16 cellular contexts compared by ENCODE assay signal in genomic region chr16:84988328-84989080, GRCh38. TPM values are rescaled to one million over a fixed set of nuclear protein-coding genes. Genes with fewer than 3 reads are reported as not detected.
DNase-seq lines count a peak whose midpoint lies in the region; ATAC-seq, FAIRE-seq and TF ChIP-seq lines count a peak whose summit lies in the region.
"Had no signal": no experiment of that assay in that cellular context is flagged by ENCODE, and none has a peak within 500 bp of the region (broad histone marks: within the 10 kb centered on the region; RNA-seq: fewer than 3 reads in every experiment).

No MANE protein-coding gene starts in this region.

- intact Hi-C loops in lower leg skin (cut with DNase I; ENCODE audit: low total_unique reads), result no loop called here

- POLR2A ChIA-PET in A549 (lab: Yijun Ruan, JAX), result no interaction called here

- ATAC-seq in A549, result peak; percentile 25 to 51; a peak in 3 of 6 replicates
- ATAC-seq: effector memory CD8-positive, alpha-beta T cell; stimulated activated memory B cell treated with anti-CD40 and anti-IgM and Interleukin-4, amounts not matched to agents 10 μg/mL and 1 μg/mL and 100 μg/mL, for 72 hours had no signal

- no peak for DNase-seq in A549 (ENCODE audit: low read depth in 1 of 2, low spot score in 1 of 2)
- DNase-seq in NB4 (ENCODE audit: low read depth), result no peak
- no peak for DNase-seq in HPDE6-E6E7 (ENCODE audit: extremely low spot score)
- no peak for DNase-seq in SIG-M5 (lab: John Stamatoyannopoulos, UW)
- DNase-seq in lower leg skin (ENCODE audit: low spot score in 2 of 2), result no peak
- DNase-seq: activated CD4-positive, alpha-beta T cell treated with anti-CD3 and anti-CD28 coated beads for 1 hour; activated naive CD4-positive, alpha-beta T cell treated with anti-CD3 and anti-CD28 coated beads, Interleukin-2, amount 50 U/mL, for 16 hours; activated T-cell treated with anti-CD3 and anti-CD28 coated beads, Interleukin-2, amount 50 U/mL, for 48 hours; effector memory CD8-positive, alpha-beta T cell; natural killer cell; NCI-H1417; NCI-H524 had no signal

- peak overlapping the region in 1 of 2 experiments; percentile 29; a peak in 2 of 6 replicates for H3K27ac ChIP-seq in A549
- peak overlapping the region; percentile 14 for H3K27ac ChIP-seq in cingulate gyrus (ENCODE audit: low read depth, low read length)
- H3K27ac ChIP-seq: thoracic aorta had no signal

- FAIRE-seq in A549 (lab: Jason Lieb, UNC), result no peak

- WGBS in A549 (ENCODE audit: missing lambda C conversion rate), result 89% methylated on average over 16 of the region's 16 CpGs
- 83 to 85% methylated on average over 16 of the region's 16 CpGs for WGBS in lower leg skin, 2 donors

- CTCF ChIA-PET in A549 (lab: Yijun Ruan, JAX), result interaction anchor here (1.0 to 3.7 kb wide), 4 partner anchors 11 to 37 kb away, joined by 3 to 17 read pairs (median 7); no protein-coding TSS in a partner anchor

- no peak for TF ChIP-seq EP300 in A549 (IDR thresholded peaks at IDR 0.05)

- TF ChIP-seq POLR2A in A549 (IDR thresholded peaks at IDR 0.05; ENCODE audit: low read length), result no peak
- no peak for TF ChIP-seq POLR2A in NB4 (IDR thresholded peaks at IDR 0.05; ENCODE audit: extremely low read depth, insufficient read length)
- no peak for TF ChIP-seq POLR2A in lower leg skin (IDR thresholded peaks at IDR 0.05)

- no peak for TF ChIP-seq CTCF in A549 (IDR thresholded peaks at IDR 0.05)
- peak; percentile 19 for TF ChIP-seq CTCF in NB4 (IDR thresholded peaks at IDR 0.05; ENCODE audit: low read depth, low read length)
- TF ChIP-seq CTCF in lower leg skin (IDR thresholded peaks at IDR 0.05), result no peak

- no peak for TF ChIP-seq RAD21 in A549 (conservative IDR thresholded peaks at IDR 0.05 in 1 of 2, IDR thresholded peaks at IDR 0.05 in 1 of 2)

- H3K4me3 ChIP-seq in A549 (no peak overlapping the region), NB4 (ENCODE audit: low read depth, low read length) (no peak overlapping the region), lower leg skin (ENCODE audit: low read depth, poor library complexity, severe bottlenecking) (no peak overlapping the region)
- H3K4me3 ChIP-seq: BLaER1 treated with 17β-estradiol and CSF1 and Interleukin-3, amounts not matched to agents 10 nM and 100 nM; thoracic aorta had no signal

- no peak overlapping the region for H3K4me2 ChIP-seq in A549
- H3K4me2 ChIP-seq: BLaER1 treated with 17β-estradiol and CSF1 and Interleukin-3, amounts not matched to agents 10 nM and 100 nM had no signal

- H3K9me3 ChIP-seq in A549, result no peaks in the 10 kb centered on the region
- H3K9me3 ChIP-seq: BLaER1 treated with 17β-estradiol and CSF1 and Interleukin-3, amounts not matched to agents 10 nM and 100 nM; thoracic aorta had no signal

- peaks cover 30% of the 10 kb centered on the region for H3K4me1 ChIP-seq in A549

TF ChIP-seq in A549, 52 proteins besides CTCF, POLR2A, EP300 and RAD21:
- no peak for TF ChIP-seq ELK1 (IDR thresholded peaks at IDR 0.05; ENCODE audit: low read depth, low read length)
- TF ChIP-seq ESRRA (IDR thresholded peaks at IDR 0.05; ENCODE audit: borderline replicate concordance, low read length), result no peak
- TF ChIP-seq HOXB13 (CRISPR knock-in tag; IDR thresholded peaks at IDR 0.05; ENCODE audit: low read depth), result no peak
- TF ChIP-seq RCOR1 (IDR thresholded peaks at IDR 0.05; ENCODE audit: low read depth, low read length), result no peak
- TF ChIP-seq CBX8 (IDR thresholded peaks at IDR 0.05), result no peak
- TF ChIP-seq ATOH8 (CRISPR knock-in tag; IDR thresholded peaks at IDR 0.05; ENCODE audit: low read depth), result no peak
- no peak for TF ChIP-seq JUNB (IDR thresholded peaks at IDR 0.05)
- no peak for TF ChIP-seq POLR2AphosphoS2 (conservative IDR thresholded peaks at IDR 0.05; ENCODE audit: low read length)
- no peak for TF ChIP-seq ZFP36 (IDR thresholded peaks at IDR 0.05; ENCODE audit: borderline replicate concordance, partially characterized antibody)
- TF ChIP-seq ZC3H11A (IDR thresholded peaks at IDR 0.05), result no peak
- no peak for TF ChIP-seq TFCP2L1 (CRISPR knock-in tag; IDR thresholded peaks at IDR 0.05)
- no peak for TF ChIP-seq BCL3 (IDR thresholded peaks at IDR 0.05)
- TF ChIP-seq HOXA7 (CRISPR knock-in tag; IDR thresholded peaks at IDR 0.05), result no peak
- TF ChIP-seq USF2 (IDR thresholded peaks at IDR 0.05), result no peak
- TF ChIP-seq KDM1A (IDR thresholded peaks at IDR 0.05; ENCODE audit: low read depth), result no peak
- TF ChIP-seq GATA3 (IDR thresholded peaks at IDR 0.05; ENCODE audit: borderline replicate concordance), result no peak
- TF ChIP-seq CHD2 (IDR thresholded peaks at IDR 0.05; ENCODE audit: low read length, partially characterized antibody), result no peak
- TF ChIP-seq JUN (IDR thresholded peaks at IDR 0.05), result no peak
- no peak for TF ChIP-seq MAZ (IDR thresholded peaks at IDR 0.05; ENCODE audit: borderline replicate concordance, low read depth, low read length)
- no peak for TF ChIP-seq RNF2 (IDR thresholded peaks at IDR 0.05; ENCODE audit: borderline replicate concordance, low read depth)
TF ChIP-seq in A549: peak in this region for 0.

RNA-seq across cellular contexts. Expression of gene ZDHHC7, which starts 22.8 kb away (rescaled TPM):
- polyA plus RNA-seq in A549 (2011; rRNA removed), result 58.0 and 88.6 TPM in 2 replicates
- 65.9 and 68.3 TPM in 2 replicates for polyA plus RNA-seq in A549 (2012; cell fraction: cytosol; rRNA removed)
- 54.7 and 55.5 TPM in 2 replicates for polyA plus RNA-seq in A549 (2012; cell fraction: nucleus; rRNA removed)
- polyA plus RNA-seq in A549 (2017; fragmentation: RNase III; extraction: RNeasy Plus Mini Kit Qiagen cat#74134 plus additional on column Dnase treatment), result 39.4 to 43.7 TPM (median 42.3 TPM) in 3 replicates
- 70.3 and 80.3 TPM in 2 replicates for polyA minus RNA-seq in A549 (2011; rRNA and poly(A)+ RNA removed)
- total RNA-seq in lower leg skin, result 10 to 100 TPM; 39.7 to 56.5 (median 47.3) TPM

RNA-seq across cellular contexts. Expression of gene KIAA0513, which starts 39.1 kb away (rescaled TPM):
- polyA plus RNA-seq in A549 (2011; rRNA removed) (1.5 and 1.8 TPM in 2 replicates), A549 (2017; fragmentation: RNase III; extraction: RNeasy Plus Mini Kit Qiagen cat#74134 plus additional on column Dnase treatment) (1.7 to 2.3 TPM (median 1.8 TPM) in 3 replicates)
- polyA plus RNA-seq in A549 (2012; cell fraction: cytosol; rRNA removed), result 0.82 and 1.0 TPM in 2 replicates
- polyA plus RNA-seq in A549 (2012; cell fraction: nucleus; rRNA removed), result 1.0 and 1.1 TPM in 2 replicates
- polyA minus RNA-seq in A549 (2011; rRNA and poly(A)+ RNA removed), result 1.5 and 5.3 TPM in 2 replicates
- 10 to 100 TPM; 37.5 to 48.1 (median 39.2) TPM for total RNA-seq in lower leg skin
